ENCODE assay signal across 24 cellular contexts in the genomic region with DNA sequence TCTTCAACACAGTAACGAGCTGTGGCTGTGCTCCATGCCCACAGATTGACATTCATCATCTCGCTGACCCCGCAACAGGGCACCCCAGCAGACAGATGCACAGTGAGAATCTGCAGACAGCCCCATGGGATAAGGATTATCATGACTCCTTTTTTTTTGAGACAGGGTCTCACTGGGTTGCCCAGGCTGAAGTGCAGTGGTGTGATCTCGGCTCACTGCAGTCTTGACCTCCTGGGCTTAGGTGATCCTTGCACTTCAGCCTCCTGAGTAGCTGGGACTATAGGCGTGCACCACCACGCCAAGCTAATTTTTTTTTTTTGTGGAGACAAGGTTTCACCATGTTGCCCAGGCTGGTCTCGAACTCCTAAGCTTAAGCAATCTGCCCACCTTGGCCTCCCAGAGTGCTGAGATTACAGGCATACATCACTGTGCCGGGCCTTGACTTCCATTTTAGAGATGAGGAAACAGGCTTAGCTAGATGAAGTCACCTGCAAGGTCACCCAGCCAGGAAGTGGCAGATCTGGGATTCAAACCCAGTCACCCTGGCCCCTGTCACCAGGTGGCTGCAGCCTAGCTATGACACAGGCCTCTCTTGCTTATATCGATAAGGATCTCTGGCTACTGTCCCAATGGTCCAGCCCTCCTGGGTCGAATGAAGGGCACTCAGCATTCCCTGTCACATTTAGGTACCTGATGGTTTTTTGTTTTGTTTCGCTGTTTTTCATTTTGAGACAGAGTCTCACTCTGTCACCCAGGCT. TPM values are rescaled to one million over a fixed set of nuclear protein-coding genes. Genes with fewer than 3 reads are reported as not detected.
"Had no signal": no experiment of that assay in that cellular context is flagged by ENCODE, and none has a peak within 500 bp of the region (broad histone marks: within the 10 kb centered on the region; RNA-seq: fewer than 3 reads in every experiment).

No MANE protein-coding gene starts in this region.

- H3K27me3 ChIP-seq: right atrium auricular region had no signal

- H3K4me3 Mint-ChIP-seq: activated CD8-positive, alpha-beta T cell treated with anti-CD3 and anti-CD28 coated beads for 36 hours; activated T-cell treated with anti-CD3 and anti-CD28 coated beads, Interleukin-2, amount 50 U/mL, for 72 hours; naive thymus-derived CD8-positive, alpha-beta T cell had no signal

- H3K4me1 ChIP-seq: colonic mucosa had no signal

- H3K9me3 Mint-ChIP-seq: activated CD8-positive, alpha-beta T cell treated with anti-CD3 and anti-CD28 coated beads for 36 hours; activated naive CD4-positive, alpha-beta T cell treated with anti-CD3 and anti-CD28 coated beads, Interleukin-2, amount 50 U/mL, for 72 hours; activated T-cell treated with anti-CD3 and anti-CD28 coated beads, Interleukin-2, amount 50 U/mL, for 72 hours; naive thymus-derived CD8-positive, alpha-beta T cell had no signal

- H3K4me3 ChIP-seq: colonic mucosa, esophagus muscularis mucosa, mucosa of descending colon, right atrium auricular region, SK-N-MC, suprapubic skin, upper lobe of right lung had no signal

- H3K27me3 Mint-ChIP-seq: progenitor cell of endocrine pancreas had no signal

- H3K9me3 ChIP-seq: colonic mucosa, esophagus muscularis mucosa, mucosa of descending colon, right atrium auricular region, suprapubic skin, upper lobe of right lung had no signal

- H3K36me3 ChIP-seq: colonic mucosa, right atrium auricular region, suprapubic skin, upper lobe of right lung had no signal

- H3K36me3 Mint-ChIP-seq: naive thymus-derived CD8-positive, alpha-beta T cell had no signal

- H3K27ac Mint-ChIP-seq: activated CD8-positive, alpha-beta T cell treated with anti-CD3 and anti-CD28 coated beads for 36 hours; activated T-cell treated with anti-CD3 and anti-CD28 coated beads, Interleukin-2, amount 50 U/mL, for 72 hours; naive thymus-derived CD8-positive, alpha-beta T cell; progenitor cell of endocrine pancreas had no signal

- H3K27ac ChIP-seq: colonic mucosa, esophagus muscularis mucosa, SK-N-MC, suprapubic skin, upper lobe of right lung, WERI-Rb-1 had no signal

- ATAC-seq: activated CD8-positive, alpha-beta T cell treated with anti-CD3 and anti-CD28 coated beads for 36 hours; activated naive CD4-positive, alpha-beta T cell treated with anti-CD3 and anti-CD28 coated beads, Interleukin-2, amount 50 U/mL, for 72 hours; activated T-cell treated with anti-CD3 and anti-CD28 coated beads, Interleukin-2, amount 50 U/mL, for 72 hours; left lobe of liver; mucosa of descending colon; naive thymus-derived CD8-positive, alpha-beta T cell; upper lobe of right lung had no signal

- DNase-seq: activated CD4-positive, alpha-beta T cell treated with anti-CD3 and anti-CD28 coated beads for 4 hours; activated CD8-positive, alpha-beta memory T cell treated with anti-CD3 and anti-CD28 coated beads, Interleukin-2, amount 50 U/mL, for 4 hours; activated CD8-positive, alpha-beta T cell treated with anti-CD3 and anti-CD28 coated beads for 36 hours; activated gamma-delta T cell; activated T-cell treated with anti-CD3 and anti-CD28 coated beads, Interleukin-2, amount 50 U/mL, for 72 hours; amniotic stem cell; central memory CD4-positive, alpha-beta T cell; colonic mucosa; mucosa of descending colon; naive thymus-derived CD8-positive, alpha-beta T cell; nucleus accumbens; stimulated activated CD4-positive, alpha-beta T cell treated with anti-CD3 and anti-CD28 coated beads, Interleukin-15, amount 100 ng/mL, for 24 hours; stimulated activated CD4-positive, alpha-beta T cell treated with anti-CD3 and anti-CD28 coated beads, Interleukin-4, amount 100 ng/mL, for 4 hours; stimulated activated CD8-positive, alpha-beta memory T cell treated with anti-CD3 and anti-CD28 coated beads, Interleukin-4, amount 100 ng/mL, for 48 hours; stimulated activated naive CD4-positive, alpha-beta T cell treated with Interleukin-2 at 50 U/mL for 16 hours; upper lobe of right lung; WERI-Rb-1 had no signal

RNA-seq across cellular contexts. Expression of a gene that starts 5.1 kb away (rescaled TPM):
- total RNA-seq: naive thymus-derived CD8-positive, alpha-beta T cell had no signal
- polyA plus RNA-seq: naive thymus-derived CD8-positive, alpha-beta T cell had no signal
